27 cellular contexts compared by ENCODE assay signal in genomic region chr5:79392776-79393175, GRCh38.
DNase-seq lines count a peak whose midpoint lies in the region; ATAC-seq, FAIRE-seq and TF ChIP-seq lines count a peak whose summit lies in the region.
"Had no signal": no experiment of that assay in that cellular context is flagged by ENCODE, and none has a peak within 500 bp of the region (broad histone marks: within the 10 kb centered on the region; RNA-seq: fewer than 3 reads in every experiment).

No MANE protein-coding gene starts in this region.

- WGBS in H1 (ENCODE audit: extremely low coverage in 1 of 2, insufficient coverage in 1 of 2, insufficient read length in 1 of 2, insufficient replicate concordance in 2 of 2, low coverage in 1 of 2, low lambda C conversion rate in 2 of 2, missing lambda C conversion rate in 1 of 2), 2 experiments, result 84% methylated on average over 2 of the region's 2 CpGs; no CpG with 5 or more reads in 1 of the 2 experiments

- TF ChIP-seq EP300 in H1 (IDR thresholded peaks at IDR 0.05; ENCODE audit: borderline replicate concordance in 1 of 2, low read depth in 2 of 2, low read length in 2 of 2), result no peak

- H3K4me1 Mint-ChIP-seq in GM23338, result peaks cover 10% of the 10 kb centered on the region; the same call in 2 of the 3 replicates
- H3K4me1 Mint-ChIP-seq: CD14-positive monocyte; CD4-positive, alpha-beta memory T cell; CD4-positive, CD25-positive, alpha-beta regulatory T cell; CD8-positive, alpha-beta memory T cell had no signal

- H3K23me2 ChIP-seq in H1 (ENCODE audit: low read depth, low read length), result no peaks in the 10 kb centered on the region

- no peaks in the 10 kb centered on the region for H3K9me3 Mint-ChIP-seq in GM23338
- H3K9me3 Mint-ChIP-seq: CD4-positive, alpha-beta memory T cell; CD8-positive, alpha-beta memory T cell had no signal

- H3K27ac ChIP-seq in GM23338 (ENCODE audit: low read depth) (no peak overlapping the region), HUES48 (ENCODE audit: low read depth, low read length) (no peak overlapping the region), H1 (ENCODE audit: low read depth, low read length) (no peak overlapping the region)
- H3K27ac ChIP-seq: BLaER1 had no signal

- no peaks in the 10 kb centered on the region for H3F3A ChIP-seq in GM23338 (replicated peaks; ENCODE audit: low read depth)

- H3K9ac ChIP-seq in HUES48 (ENCODE audit: low read depth, low read length) (no peak overlapping the region), H1 (replicated peaks in 1 of 4; ENCODE audit: extremely low read depth in 1 of 4, low read depth in 3 of 4, low read length in 3 of 4) (no peak overlapping the region)
- H3K9ac ChIP-seq: BLaER1 had no signal

- no peak overlapping the region for H2BK120ac ChIP-seq in H1 (replicated peaks; ENCODE audit: low read depth, low read length)

- H3K36me3 Mint-ChIP-seq in GM23338 (ENCODE audit: low read depth), result peaks cover 9% of the 10 kb centered on the region; the same call in 2 of the 3 replicates
- H3K36me3 Mint-ChIP-seq: CD14-positive monocyte; CD4-positive, alpha-beta memory T cell; CD4-positive, CD25-positive, alpha-beta regulatory T cell had no signal

- no peak overlapping the region for H2BK5ac ChIP-seq in H1 (ENCODE audit: low read depth, low read length)

- H3K9me3 ChIP-seq in HUES48 (ENCODE audit: control insufficient read depth, insufficient read depth, low read length), result no peaks in the 10 kb centered on the region
- no peaks in the 10 kb centered on the region for H3K9me3 ChIP-seq in H1 (ENCODE audit: insufficient read depth in 2 of 2, low read depth in 1 of 2, low read length in 1 of 2)
- H3K9me3 ChIP-seq: BE2C, BLaER1 had no signal

- H2AFZ ChIP-seq in GM23338 (no peak overlapping the region), H1 (ENCODE audit: low read length) (no peak overlapping the region)

- CTCF ChIA-PET in H1 (lab: Charles Lee; ENCODE audit: partially characterized antibody), result no interaction called here

- no peaks in the 10 kb centered on the region for H3K27me3 Mint-ChIP-seq in GM23338 (ENCODE audit: insufficient read depth, low read depth, poor library complexity)
- H3K27me3 Mint-ChIP-seq: CD4-positive, alpha-beta memory T cell; CD8-positive, alpha-beta memory T cell had no signal

- FAIRE-seq in H1 (lab: Jason Lieb, UNC), result no peak
- FAIRE-seq: A204.1, GM12878, GM12892 had no signal

- no peak overlapping the region for H3K56ac ChIP-seq in H1 (replicated peaks; ENCODE audit: insufficient read length, low read depth, low read length)

- no peak overlapping the region for H3K18ac ChIP-seq in H1 (ENCODE audit: extremely low read depth, low read length)

- no peak overlapping the region for H4K5ac ChIP-seq in H1 (ENCODE audit: insufficient read length, low read depth, low read length)

- H3K4me3 Mint-ChIP-seq in GM23338, result no peak overlapping the region
- H3K4me3 Mint-ChIP-seq: CD14-positive monocyte; CD4-positive, alpha-beta memory T cell; CD4-positive, CD25-positive, alpha-beta regulatory T cell; CD8-positive, alpha-beta memory T cell had no signal

- TF ChIP-seq CTCF in GM23338 (conservative IDR thresholded peaks at IDR 0.05; ENCODE audit: low read depth in 2 of 2) (no peak), H1 (IDR thresholded peaks at IDR 0.05; ENCODE audit: control extremely low read depth in 1 of 3, insufficient read depth in 1 of 3, low read depth in 1 of 3, low read length in 3 of 3) (no peak), GM10266 (IDR thresholded peaks at IDR 0.05; ENCODE audit: control insufficient read depth, insufficient read depth, low read depth, missing control alignments) (no peak)

- TF ChIP-seq POLR2A in H1 (IDR thresholded peaks at IDR 0.05; ENCODE audit: control extremely low read depth in 1 of 2, low read depth in 2 of 2, low read length in 2 of 2), result no peak

- H3K36me3 ChIP-seq in GM23338 (ENCODE audit: insufficient read depth), result peaks cover 4% of the 10 kb centered on the region; the same call in 1 of the 2 replicates
- peaks cover 50% of the 10 kb centered on the region for H3K36me3 ChIP-seq in HUES48 (ENCODE audit: control insufficient read depth, insufficient read depth, low read length)
- peaks cover 0 to 18% (median 3%) of the 10 kb centered on the region in 4 experiments; a peak in 4 of 8 replicates for H3K36me3 ChIP-seq in H1 (ENCODE audit: control insufficient read depth in 2 of 4, insufficient read depth in 4 of 4, low read length in 3 of 4)
- H3K36me3 ChIP-seq: BE2C had no signal

- H3K79me2 ChIP-seq in GM23338 (replicated peaks; ENCODE audit: insufficient read depth), result no peaks in the 10 kb centered on the region
- no peaks in the 10 kb centered on the region for H3K79me2 ChIP-seq in H1 (ENCODE audit: control insufficient read depth in 1 of 2, insufficient read depth in 2 of 2, low read length in 2 of 2)

- ATAC-seq in GM23338, result no peak
- ATAC-seq: GM12878 had no signal

- peak overlapping the region; percentile 75; the same call in 1 of the 2 replicates for H3K27ac Mint-ChIP-seq in GM23338
- H3K27ac Mint-ChIP-seq: CD14-positive monocyte; CD4-positive, CD25-positive, alpha-beta regulatory T cell; CD8-positive, alpha-beta memory T cell had no signal

- H3K27me3 ChIP-seq in GM23338 (ENCODE audit: insufficient read depth), result no peaks in the 10 kb centered on the region
- no peaks in the 10 kb centered on the region for H3K27me3 ChIP-seq in HUES48 (ENCODE audit: control insufficient read depth, insufficient read depth, low read length)
- H3K27me3 ChIP-seq in H1 (replicated peaks in 1 of 4; ENCODE audit: control insufficient read depth in 3 of 4, extremely low read depth in 1 of 4, insufficient read depth in 3 of 4, low read length in 3 of 4), result no peaks in the 10 kb centered on the region
- H3K27me3 ChIP-seq: BLaER1 had no signal

- H3K4me2 ChIP-seq in GM23338 (peak overlapping the region; percentile 47; the same call in 1 of the 2 replicates), H1 (ENCODE audit: insufficient read depth in 1 of 2, low read depth in 2 of 2, low read length in 2 of 2) (no peak overlapping the region)
- H3K4me2 ChIP-seq: BLaER1 had no signal

- no peak overlapping the region for H2BK12ac ChIP-seq in H1 (ENCODE audit: low read depth, low read length)

- H3K79me1 ChIP-seq in H1 (ENCODE audit: low read depth, low read length), result no peaks in the 10 kb centered on the region

- H2BK20ac ChIP-seq in H1 (ENCODE audit: low read length), result no peak overlapping the region

- DNase-seq in GM23338 (ENCODE audit: low spot score) (no peak), H1 (ENCODE audit: low read depth in 1 of 2, low spot score in 2 of 2) (no peak), GM10266 (ENCODE audit: extremely low spot score) (no peak), NCI-H774 (lab: John Stamatoyannopoulos, UW) (no peak), OCI-M1 (lab: John Stamatoyannopoulos, UW) (no peak)
- no peak for DNase-seq in stimulated activated CD4-positive, alpha-beta T cell treated with anti-CD3 and anti-CD28 coated beads, Interleukin-2, amount 100 ng/mL, for 24 hours
- DNase-seq: 8988T; ACHN; BE2C; C1 segment of cervical spinal cord; CD4-positive, alpha-beta memory T cell; CD4-positive, CD25-positive, alpha-beta regulatory T cell; CD8-positive, alpha-beta memory T cell; COR-L47; DMS 273 treated with DMSO at 0.1 percent for 48 hours; DMS153; DMS53; DMS79; DND-41; EL; GF-D8 had no signal

- POLR2A ChIA-PET in H1 (lab: Charles Lee; ENCODE audit: partially characterized antibody), result no interaction called here

- H3K4me1 ChIP-seq in GM23338 (ENCODE audit: insufficient read depth) (peaks cover 17% of the 10 kb centered on the region), HUES48 (ENCODE audit: control insufficient read depth, insufficient read depth, low read length) (peaks cover 6% of the 10 kb centered on the region; the same call in 1 of the 2 replicates), H1 (replicated peaks in 1 of 4; ENCODE audit: control insufficient read depth in 3 of 4, insufficient read depth in 4 of 4, low read length in 3 of 4) (peaks cover 0 to 5% (median 0%) of the 10 kb centered on the region in 4 experiments; a peak in 2 of 7 replicates)
- H3K4me1 ChIP-seq: BE2C, BLaER1 had no signal

- TF ChIP-seq RAD21 in H1 (IDR thresholded peaks at IDR 0.05 in 1 of 2, conservative IDR thresholded peaks at IDR 0.05 in 1 of 2; ENCODE audit: low read depth in 2 of 2, low read length in 2 of 2), result no peak

- no peak overlapping the region for H3K14ac ChIP-seq in H1 (ENCODE audit: insufficient read length)

- H2BK15ac ChIP-seq in H1 (ENCODE audit: low read length), result no peak overlapping the region

- H4K91ac ChIP-seq in H1 (replicated peaks; ENCODE audit: insufficient read length, low read length), result no peak overlapping the region

- H4K8ac ChIP-seq in H1 (ENCODE audit: extremely low read depth, insufficient read depth, low read length), result no peak overlapping the region

- H3K4me3 ChIP-seq in GM23338 (no peak overlapping the region), HUES48 (ENCODE audit: low read depth, low read length) (peak overlapping the region; percentile 4; the same call in 1 of the 2 replicates), H1 (ENCODE audit: extremely low read depth in 1 of 4, insufficient read depth in 2 of 4, low read depth in 3 of 4, low read length in 4 of 4) (no peak overlapping the region)
- H3K4me3 ChIP-seq: BLaER1, GM12878 had no signal

- H4K20me1 ChIP-seq in GM23338 (replicated peaks; ENCODE audit: insufficient read depth) (no peaks in the 10 kb centered on the region), H1 (replicated peaks in 1 of 2; ENCODE audit: control insufficient read depth in 1 of 2, insufficient read depth in 2 of 2, low read length in 2 of 2) (no peaks in the 10 kb centered on the region)
- H4K20me1 ChIP-seq: BLaER1 had no signal

- H2AK5ac ChIP-seq in H1 (ENCODE audit: low read depth, low read length), result no peak overlapping the region

- H3K23ac ChIP-seq in H1 (ENCODE audit: insufficient read length), result no peak overlapping the region

- H3K4ac ChIP-seq in H1 (replicated peaks; ENCODE audit: insufficient read length, low read depth, low read length), result no peak overlapping the region

- no peaks in the 10 kb centered on the region for H3K9me2 ChIP-seq in GM23338 (ENCODE audit: insufficient read depth)

TF ChIP-seq in GM23338, 12 proteins besides CTCF, POLR2A, EP300 and RAD21 (continues in another document):
- TF ChIP-seq STAT1 (IDR thresholded peaks at IDR 0.05; ENCODE audit: unreplicated experiment) (no peak), JUNB (IDR thresholded peaks at IDR 0.05; ENCODE audit: unreplicated experiment) (no peak), NANOG (IDR thresholded peaks at IDR 0.05; ENCODE audit: borderline replicate concordance) (no peak)

TF ChIP-seq in H1, 55 proteins besides CTCF, POLR2A, EP300 and RAD21:
- TF ChIP-seq TEAD4 (IDR thresholded peaks at IDR 0.05; ENCODE audit: low read depth, low read length) (no peak), TBP (IDR thresholded peaks at IDR 0.05; ENCODE audit: low read depth, low read length) (no peak), TAF1 (IDR thresholded peaks at IDR 0.05; ENCODE audit: low read depth, low read length) (no peak), SIRT6 (IDR thresholded peaks at IDR 0.05; ENCODE audit: low read length) (no peak), JUND (IDR thresholded peaks at IDR 0.05; ENCODE audit: low read length) (0 out of 2 replicates have a peak, but pooled peaks have one; percentile 13), CHD1 (IDR thresholded peaks at IDR 0.05; ENCODE audit: low read depth, low read length) (no peak), POU5F1 (IDR thresholded peaks at IDR 0.05; ENCODE audit: low read depth, low read length) (no peak), KDM4A (IDR thresholded peaks at IDR 0.05; ENCODE audit: low read depth, low read length, severe bottlenecking) (no peak)
